Comparison of ENCODE assay signal across 8 cellular contexts in the genomic region with DNA sequence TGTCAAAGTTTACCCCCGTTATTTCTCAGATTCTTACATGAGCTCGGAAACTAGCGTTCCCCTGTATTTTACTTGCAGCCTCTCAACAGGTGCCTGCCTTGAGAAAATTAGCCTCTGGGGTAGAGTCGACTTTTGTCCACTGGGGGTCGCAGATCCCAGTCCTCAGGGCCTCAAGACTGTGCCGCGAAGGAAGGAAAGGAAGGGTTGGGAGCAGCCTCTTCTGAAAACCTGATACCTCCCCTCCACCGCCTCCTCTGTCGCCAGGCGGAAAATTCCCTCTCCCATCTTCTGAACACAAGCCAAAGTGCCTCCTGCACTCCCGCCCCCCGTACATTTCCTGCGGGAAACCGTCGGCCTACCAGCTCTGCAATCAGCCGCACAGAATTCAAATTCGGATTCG. TPM values are rescaled to one million over a fixed set of nuclear protein-coding genes. Genes with fewer than 3 reads are reported as not detected.
A peak's percentile ranks its signal among the peaks of the same experiment; 100 is the strongest.
DNase-seq lines count a peak whose midpoint lies in the region; ATAC-seq and TF ChIP-seq lines count a peak whose summit lies in the region.

No MANE protein-coding gene starts in this region.

- ATAC-seq in naive thymus-derived CD8-positive, alpha-beta T cell = peak; percentile 43 to 46

- peaks cover 11 to 25% (median 22%) of the 10 kb centered on the region in 4 donors for H3K4me1 Mint-ChIP-seq in naive thymus-derived CD8-positive, alpha-beta T cell

- 0 out of 2 replicates have a peak overlapping the region, but pooled peaks have one; percentile 59 for H3K27ac ChIP-seq in ACC112 (ENCODE audit: low read depth, low read length)
- no peak overlapping the region for H3K27ac ChIP-seq in suprapubic skin

- no peaks in the 10 kb centered on the region for H3K27me3 Mint-ChIP-seq in naive thymus-derived CD8-positive, alpha-beta T cell

- no peaks in the 10 kb centered on the region for H3K27me3 ChIP-seq in ACC112 (ENCODE audit: insufficient read depth, low read length)
- no peaks in the 10 kb centered on the region for H3K27me3 ChIP-seq in suprapubic skin

- TF ChIP-seq POLR2A in suprapubic skin (IDR thresholded peaks at IDR 0.05) = no peak

- TF ChIP-seq CTCF in GM13977 (IDR thresholded peaks at IDR 0.05; ENCODE audit: extremely low read depth, insufficient read depth, missing control alignments) (peak; percentile 64), suprapubic skin (IDR thresholded peaks at IDR 0.05) (peak in 1 of 2 donors; percentile 27)

- no peaks in the 10 kb centered on the region for H3K9me3 ChIP-seq in suprapubic skin

- no peaks in the 10 kb centered on the region for H3K79me2 ChIP-seq in ACC112 (ENCODE audit: control insufficient read depth, insufficient read depth, low read length, unreplicated experiment)

- POLR2A ChIA-PET in naive thymus-derived CD8-positive, alpha-beta T cell (lab: Charles Lee) = no interaction called here

- in situ Hi-C loops in GM13977 (cut with MboI; ENCODE audit: low pct_unique_long_range_greater_than_20kb, low sequenced_read_pairs, unreplicated experiment) = no loop called here

- peak; percentile 66 for DNase-seq in GM13977 (ENCODE audit: low spot score)
- peak; percentile 25 for DNase-seq in HPDE6-E6E7 (ENCODE audit: extremely low spot score)
- DNase-seq in NCI-H82 (lab: John Stamatoyannopoulos, UW) = peak; percentile 85
- peak; percentile 58 to 69 for DNase-seq in activated T-cell treated with anti-CD3 and anti-CD28 coated beads, Interleukin-2, amount 50 U/mL, for 48 hours
- DNase-seq in fibroblast of peridontal ligament (ENCODE audit: extremely low read depth) = peak; percentile 45
- DNase-seq in naive thymus-derived CD8-positive, alpha-beta T cell = peak; percentile 18 to 70 (median 36)
- no peak for DNase-seq in suprapubic skin (ENCODE audit: low spot score in 2 of 2)

- WGBS in suprapubic skin = 35% methylated on average over 15 of the region's 18 CpGs

- H2AFZ ChIP-seq in ACC112 (ENCODE audit: low read length, unreplicated experiment) = peak overlapping the region; percentile 60

- H3K4me3 ChIP-seq in ACC112 (ENCODE audit: low read depth, low read length) (peak overlapping the region; percentile 86), suprapubic skin (peak overlapping the region; percentile 57)

- no peaks in the 10 kb centered on the region for H3K36me3 Mint-ChIP-seq in naive thymus-derived CD8-positive, alpha-beta T cell

- TF ChIP-seq EP300 in suprapubic skin (IDR thresholded peaks at IDR 0.05) = no peak

- H3K27ac Mint-ChIP-seq in naive thymus-derived CD8-positive, alpha-beta T cell = peak overlapping the region in 9 of 10 donors; percentile 89 to 96 (median 94)

- H3K4me1 ChIP-seq in ACC112 (ENCODE audit: control insufficient read depth, insufficient read depth, low read length, unreplicated experiment) (no peaks in the 10 kb centered on the region), suprapubic skin (no peaks in the 10 kb centered on the region)

- no peaks in the 10 kb centered on the region for H3K9me3 Mint-ChIP-seq in naive thymus-derived CD8-positive, alpha-beta T cell

- peak overlapping the region; percentile 88 to 98 (median 92) for H3K4me3 Mint-ChIP-seq in naive thymus-derived CD8-positive, alpha-beta T cell

- H3K36me3 ChIP-seq in ACC112 (ENCODE audit: insufficient read depth, low read length) (no peaks in the 10 kb centered on the region), suprapubic skin (no peaks in the 10 kb centered on the region)

RNA-seq across cellular contexts. Expression of a gene that starts 44.4 kb away (rescaled TPM):
- 1 to 10 TPM; 6.1 to 7.0 TPM for total RNA-seq in naive thymus-derived CD8-positive, alpha-beta T cell
- polyA plus RNA-seq in naive thymus-derived CD8-positive, alpha-beta T cell = 10 to 100 TPM in 2 of 3 donors, 1 to 10 TPM in 1; 9.5 to 11.8 (median 11.5) TPM
- 1 to 10 TPM in 3 of 4 donors, under 1 TPM in 1; 0.83 to 3.4 (median 2.4) TPM for total RNA-seq in suprapubic skin

Comparison
In these comparisons a context has a peak if more than half of its experiments do, and no peak if none do; other contexts are left out.
1. DNase-seq: peak in GM13977 (single experiment), HPDE6-E6E7 (single experiment), NCI-H82 (single experiment), activated T-cell treated with anti-CD3 and anti-CD28 coated beads, Interleukin-2, amount 50 U/mL, for 48 hours (2 of 2), fibroblast of peridontal ligament (single experiment) and naive thymus-derived CD8-positive, alpha-beta T cell (10 of 10); none in suprapubic skin (0 of 2).